In genomic region chr15:63044645-63045437, GRCh38 we compare ENCODE assay signal across 9 cellular contexts. TPM values are rescaled to one million over a fixed set of nuclear protein-coding genes. Genes with fewer than 3 reads are reported as not detected.
DNase-seq lines count a peak whose midpoint lies in the region; ATAC-seq and TF ChIP-seq lines count a peak whose summit lies in the region.
"Had no signal": no experiment of that assay in that cellular context is flagged by ENCODE, and none has a peak within 500 bp of the region (broad histone marks: within the 10 kb centered on the region; RNA-seq: fewer than 3 reads in every experiment).

No MANE protein-coding gene starts in this region.

- no peak for ATAC-seq in GM18907 (IDR thresholded peaks at IDR 0.05; ENCODE audit: unreplicated experiment)
- no peak for ATAC-seq in GM21360 (IDR thresholded peaks at IDR 0.05; ENCODE audit: unreplicated experiment)
- no peak for ATAC-seq in HG03175 (IDR thresholded peaks at IDR 0.05; ENCODE audit: unreplicated experiment)

- TF ChIP-seq CTCF in HFF-Myc (IDR thresholded peaks at IDR 0.05; ENCODE audit: low read depth, low read length, missing control alignments) (no peak), mammary epithelial cell (conservative IDR thresholded peaks at IDR 0.05 in 1 of 2, IDR thresholded peaks at IDR 0.05 in 1 of 2; ENCODE audit: extremely low read depth in 1 of 2, insufficient read depth in 1 of 2, low read depth in 1 of 2, low read length in 2 of 2) (no peak)

- no peak for DNase-seq in HFF-Myc (ENCODE audit: extremely low read depth, low read depth)
- DNase-seq in mammary epithelial cell, result peak; percentile 40
- peak; percentile 87 for DNase-seq in kidney glomerular epithelial cell (lab: John Stamatoyannopoulos, UW)
- no peak for DNase-seq in COR-L47 (lab: John Stamatoyannopoulos, UW)
- DNase-seq: activated naive CD8-positive, alpha-beta T cell treated with anti-CD3 and anti-CD28 coated beads, Interleukin-2, amount 10 ng/mL, durations not matched to agents 7 days and 5 days had no signal

- H3K27ac ChIP-seq in mammary epithelial cell (ENCODE audit: insufficient read depth, low read depth, low read length) (peak overlapping the region; percentile 81), subcutaneous abdominal adipose tissue (ENCODE audit: low read depth, low read length) (no peak overlapping the region)

- peak overlapping the region; percentile 99 for H3K4me2 ChIP-seq in mammary epithelial cell (ENCODE audit: insufficient read depth, low read depth, low read length)

- in situ Hi-C loops in mammary epithelial cell (cut with MboI; ENCODE audit: low sequenced_read_pairs in 2 of 2), result loop anchor here (10.0 to 25.0 kb wide), 2 partner anchors 190 to 208 kb away; no protein-coding TSS in a partner anchor

- H3K9me3 ChIP-seq in mammary epithelial cell (replicated peaks; ENCODE audit: insufficient read depth, low read length), result no peaks in the 10 kb centered on the region
- peaks cover 0 to 1% (median 0%) of the 10 kb centered on the region in 5 donors for H3K9me3 ChIP-seq in subcutaneous abdominal adipose tissue (ENCODE audit: control insufficient read depth in 5 of 5, low read length in 5 of 5)

- intact Hi-C loops in mammary epithelial cell (cut with micrococcal nuclease), result loop anchor here (2.0 to 10.0 kb wide), 5 partner anchors 103 to 440 kb away; no protein-coding TSS in a partner anchor

- H3K9ac ChIP-seq in mammary epithelial cell (ENCODE audit: insufficient read depth, low read length), result peak overlapping the region; percentile 93
- H3K9ac ChIP-seq in subcutaneous abdominal adipose tissue (ENCODE audit: low read length in 5 of 5), result no peak overlapping the region

- peaks cover 69% of the 10 kb centered on the region for H3K79me2 ChIP-seq in mammary epithelial cell (ENCODE audit: insufficient read depth, low read length)

- TSS peak; percentile 10 for BruUV-seq in mammary epithelial cell (replicated peaks; lab: Mats Ljungman, UMichigan)

- peaks cover 2% of the 10 kb centered on the region for H3K36me3 ChIP-seq in mammary epithelial cell (ENCODE audit: insufficient read depth, low read length)
- H3K36me3 ChIP-seq in subcutaneous abdominal adipose tissue (ENCODE audit: control insufficient read depth in 5 of 5, insufficient read depth in 5 of 5, low read length in 5 of 5), result no peaks in the 10 kb centered on the region

- dilution Hi-C loops in mammary epithelial cell (cut with HindIII; ENCODE audit: low sequenced_read_pairs), result loop anchor here (5.0 kb wide), 1 partner anchor 77 kb away; the partner anchor contains the start of gene LACTB

- H3K27me3 ChIP-seq in mammary epithelial cell (ENCODE audit: insufficient read depth, low read length) (no peaks in the 10 kb centered on the region), subcutaneous abdominal adipose tissue (ENCODE audit: control insufficient read depth in 5 of 5, insufficient read depth in 4 of 5, low read length in 5 of 5) (peaks cover 13 to 29% (median 22%) of the 10 kb centered on the region in 5 donors)

- H3K4me3 ChIP-seq in HFF-Myc (replicated peaks; ENCODE audit: low read depth, low read length), result peak overlapping the region; percentile 57
- peak overlapping the region; percentile 70 to 88 (median 83) for H3K4me3 ChIP-seq in mammary epithelial cell (replicated peaks in 1 of 3; ENCODE audit: insufficient read depth in 1 of 3, low read depth in 2 of 3, low read length in 3 of 3)
- peak overlapping the region in 4 of 5 donors; percentile 63 to 77 (median 73) for H3K4me3 ChIP-seq in subcutaneous abdominal adipose tissue (ENCODE audit: low read depth in 1 of 5, low read length in 5 of 5)

- WGBS in mammary epithelial cell (ENCODE audit: low coverage, missing lambda C conversion rate), result 3% methylated on average over 5 of the region's 6 CpGs

- H3K4me1 ChIP-seq in mammary epithelial cell (ENCODE audit: insufficient read depth, low read length) (peaks cover 66% of the 10 kb centered on the region), subcutaneous abdominal adipose tissue (ENCODE audit: control insufficient read depth in 5 of 5, insufficient read depth in 5 of 5, low read length in 5 of 5) (peaks cover 2 to 70% (median 52%) of the 10 kb centered on the region in 5 donors)

- no peak overlapping the region for H2AFZ ChIP-seq in mammary epithelial cell (ENCODE audit: low read depth, low read length)

- CTCF ChIA-PET in mammary epithelial cell (lab: Charles Lee; ENCODE audit: low non-redundant PET), result interaction anchor here (0.5 to 0.7 kb wide), 2 partner anchors 68 to 149 kb away, joined by 3 to 11 read pairs; no protein-coding TSS in a partner anchor

- H4K20me1 ChIP-seq in mammary epithelial cell (ENCODE audit: insufficient read depth, low read length), result no peaks in the 10 kb centered on the region

RNA-seq across cellular contexts. Expression of gene TPM1, which starts 2.3 kb away (rescaled TPM):
- 1,000 to 10,000 TPM in 1 of 2 donors, 100 to 1,000 TPM in 1; 463 to 1,538 TPM for total RNA-seq in mammary epithelial cell
- polyA plus RNA-seq in mammary epithelial cell, result 241 TPM
- 182 TPM for polyA minus RNA-seq in mammary epithelial cell

Comparison
In these comparisons a context has a peak if more than half of its experiments do, and no peak if none do; other contexts are left out.
1. DNase-seq: peak in mammary epithelial cell (single experiment) and kidney glomerular epithelial cell (single experiment); none in HFF-Myc (single experiment) and COR-L47 (single experiment).
2. Peak in every context shown above with its lines, with median percentiles within 50 percentile points of each other: H3K4me3 ChIP-seq.